Comparison of ENCODE assay signal across 29 cellular contexts in genomic region chr22:43170131-43170480, GRCh38. TPM values are rescaled to one million over a fixed set of nuclear protein-coding genes. Genes with fewer than 3 reads are reported as not detected.
"Had no signal": no experiment of that assay in that cellular context is flagged by ENCODE, and none has a peak within 500 bp of the region (broad histone marks: within the 10 kb centered on the region; RNA-seq: fewer than 3 reads in every experiment).

No MANE protein-coding gene starts in this region.

- ATAC-seq: activated CD4-positive, alpha-beta T cell treated with anti-CD3 and anti-CD28 coated beads for 36 hours; activated CD4-positive, CD25-positive, alpha-beta regulatory T cell treated with anti-CD3 and anti-CD28 coated beads, Interleukin-2, amount 50 U/mL, for 24 hours; PC-3; Right ventricle myocardium inferior had no signal

- H3K4me3 Mint-ChIP-seq: activated CD4-positive, alpha-beta T cell treated with anti-CD3 and anti-CD28 coated beads for 36 hours; activated naive CD4-positive, alpha-beta T cell treated with anti-CD3 and anti-CD28 coated beads, Interleukin-2, amount 50 U/mL, for 24 hours; activated naive CD8-positive, alpha-beta T cell treated with anti-CD3 and anti-CD28 coated beads, Interleukin-2, amount 10 ng/mL, durations not matched to agents 7 days and 5 days had no signal

- H3K27me3 ChIP-seq: ascending aorta, Peyer's patch had no signal

- H3K27ac Mint-ChIP-seq: activated CD4-positive, alpha-beta T cell treated with anti-CD3 and anti-CD28 coated beads for 36 hours; activated naive CD4-positive, alpha-beta T cell treated with anti-CD3 and anti-CD28 coated beads, Interleukin-2, amount 50 U/mL, for 24 hours had no signal

- H3K27me3 Mint-ChIP-seq: activated CD4-positive, alpha-beta T cell treated with anti-CD3 and anti-CD28 coated beads for 36 hours; activated naive CD4-positive, alpha-beta T cell treated with anti-CD3 and anti-CD28 coated beads, Interleukin-2, amount 50 U/mL, for 24 hours; activated naive CD8-positive, alpha-beta T cell treated with anti-CD3 and anti-CD28 coated beads, Interleukin-2, amount 10 ng/mL, durations not matched to agents 7 days and 5 days had no signal

- DNase-seq: activated CD4-positive, alpha-beta T cell treated with anti-CD3 and anti-CD28 coated beads for 36 hours; activated CD8-positive, alpha-beta memory T cell treated with anti-CD3 and anti-CD28 coated beads, Interleukin-2, amount 50 U/mL, for 4 hours; activated effector memory CD4-positive, alpha-beta T cell treated with Interleukin-2 at 50 U/mL for 16 hours; activated naive CD8-positive, alpha-beta T cell treated with anti-CD3 and anti-CD28 coated beads, Interleukin-2, amount 10 ng/mL, durations not matched to agents 7 days and 5 days; activated T-cell treated with anti-CD3 and anti-CD28 coated beads, Interleukin-2, amount 50 U/mL, for 48 hours; amygdala; Kasumi-1; KG1; MM.1S; MV-4-11; NCI-H1092; NCI-H1436 treated with DMSO at 0.1 percent for 48 hours; NCI-H1694 treated with DMSO at 0.1 percent for 48 hours; NCI-H2029; NCI-H510A; NCI-H526; NCI-H748 treated with DMSO at 0.1 percent for 48 hours; NK-92 treated with Interleukin-12 subunit alpha and Interleukin-12 subunit beta, amount 100 ng/mL, for 24 hours; PC-3; RPMI8226; SW 1271; T-helper 1 cell; T1000 had no signal

- H3K9me3 Mint-ChIP-seq: activated naive CD4-positive, alpha-beta T cell treated with anti-CD3 and anti-CD28 coated beads, Interleukin-2, amount 50 U/mL, for 24 hours; activated naive CD8-positive, alpha-beta T cell treated with anti-CD3 and anti-CD28 coated beads, Interleukin-2, amount 10 ng/mL, durations not matched to agents 7 days and 5 days had no signal

- H3K4me1 ChIP-seq: ascending aorta had no signal

- H3K4me3 ChIP-seq: ascending aorta had no signal

- H3K4me1 Mint-ChIP-seq: activated CD4-positive, alpha-beta T cell treated with anti-CD3 and anti-CD28 coated beads for 36 hours; activated naive CD4-positive, alpha-beta T cell treated with anti-CD3 and anti-CD28 coated beads, Interleukin-2, amount 50 U/mL, for 24 hours had no signal

- H3K9me3 ChIP-seq: ascending aorta, Peyer's patch had no signal

RNA-seq across cellular contexts. Expression of gene BIK, which starts 59.6 kb away (rescaled TPM):
- total RNA-seq: ascending aorta, cardiac septum had no signal
